Comparison of ENCODE assay signal across 8 cellular contexts in genomic region chr20:18137412-18138265, GRCh38.
DNase-seq lines count a peak whose midpoint lies in the region; ATAC-seq lines count a peak whose summit lies in the region.

TSS of gene KAT14 (plus strand) at chr20:18137863. CDS start at chr20:18142661, 4,798 bp downstream.
TSS of gene PET117 (plus strand) at chr20:18137863. CDS start at chr20:18137956, 93 bp downstream.

- peak; percentile 75 for ATAC-seq in GM18873 (IDR thresholded peaks at IDR 0.05; ENCODE audit: low FRiP score, unreplicated experiment)
- ATAC-seq in HG03135 (IDR thresholded peaks at IDR 0.05; ENCODE audit: unreplicated experiment): peak; percentile 87

- peak within 1 kb of the TSS; percentile 90 for H3K27ac ChIP-seq in caudate nucleus (ENCODE audit: low read depth, low read length)

- peak; percentile 93 for DNase-seq in AG08396 (ENCODE audit: low spot score)
- DNase-seq in NCI-H226: peak; percentile 92
- peak; percentile 83 to 88 (median 84) for DNase-seq in activated CD4-positive, CD25-positive, alpha-beta regulatory T cell (lab: John Stamatoyannopoulos, UW)
- DNase-seq in caudate nucleus (lab: John Stamatoyannopoulos, UW): peak; percentile 28 to 95 (median 85)
- peak; percentile 95 for DNase-seq in iris pigment epithelial cell (ENCODE audit: low read depth)
- DNase-seq in stimulated activated CD4-positive, alpha-beta T cell treated with anti-CD3 and anti-CD28 coated beads, Interleukin-12 subunit alpha, Interleukin-12 subunit beta, amount 100 ng/mL, for 24 hours (ENCODE audit: low read depth in 2 of 2): peak; percentile 82 to 85

Comparison
In these comparisons a context has a peak if more than half of its experiments do, and no peak if none do; other contexts are left out.
1. Peak in every context shown above with its lines: DNase-seq, ATAC-seq and H3K27ac ChIP-seq.